Comparison of ENCODE assay signal across 27 cellular contexts in the genomic region with DNA sequence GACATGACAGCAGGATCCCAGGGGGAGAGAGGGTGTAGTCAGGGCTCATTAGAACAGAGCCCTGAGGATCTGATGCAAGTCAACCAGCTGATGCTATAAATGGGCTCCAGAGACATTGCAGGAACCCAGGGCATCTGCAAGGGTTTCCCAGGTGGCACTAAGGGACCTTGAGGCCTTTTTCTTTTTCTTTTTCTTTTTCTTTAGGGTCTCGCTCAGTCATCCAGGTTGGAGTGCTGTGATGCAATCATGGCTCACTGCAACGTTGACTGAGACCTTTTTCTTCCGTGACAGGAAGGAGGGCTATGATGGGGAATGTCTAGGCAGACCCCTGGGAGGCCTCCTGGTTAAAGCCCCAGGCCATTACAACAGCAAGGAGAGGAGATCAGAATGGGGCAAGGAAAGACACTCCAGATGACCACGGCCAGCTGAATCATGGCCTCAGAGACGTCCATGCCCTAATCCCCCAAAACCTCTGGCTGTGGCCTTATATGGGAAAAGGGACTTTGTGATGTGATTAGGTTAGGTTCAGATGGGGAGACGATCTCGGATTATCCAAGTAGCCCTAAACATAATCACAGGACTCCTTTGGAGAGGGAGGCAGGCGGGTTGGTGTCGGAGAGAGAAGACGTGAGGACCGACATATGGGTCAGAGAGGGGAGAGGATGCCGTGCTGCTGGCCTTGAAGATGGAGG. TPM values are rescaled to one million over a fixed set of nuclear protein-coding genes. Genes with fewer than 3 reads are reported as not detected.
DNase-seq lines count a peak whose midpoint lies in the region; ATAC-seq, FAIRE-seq and TF ChIP-seq lines count a peak whose summit lies in the region.
"Had no signal": no experiment of that assay in that cellular context is flagged by ENCODE, and none has a peak within 500 bp of the region (broad histone marks: within the 10 kb centered on the region; RNA-seq: fewer than 3 reads in every experiment).

No MANE protein-coding gene starts in this region.

- no peak for TF ChIP-seq POLR2A in IMR-90 (IDR thresholded peaks at IDR 0.05; ENCODE audit: low read depth, low read length)

- no peaks in the 10 kb centered on the region for H3K9me1 ChIP-seq in IMR-90 (ENCODE audit: insufficient read depth, low read length)

- no peak overlapping the region for H2AFZ ChIP-seq in IMR-90 (replicated peaks; ENCODE audit: low read length, poor library complexity)

- peak overlapping the region in 1 of 2 experiments; percentile 34; a peak in 1 of 4 replicates for H4K8ac ChIP-seq in IMR-90 (ENCODE audit: low read depth in 2 of 2, low read length in 2 of 2)

- FAIRE-seq in pancreas (lab: Jason Lieb, UNC), result no peak
- FAIRE-seq: endothelial cell of umbilical vein, GM12878, islet of Langerhans, TTC549 had no signal

- H3K9me3 ChIP-seq in IMR-90 (ENCODE audit: control insufficient read depth, insufficient read depth, low read length), result no peaks in the 10 kb centered on the region
- no peaks in the 10 kb centered on the region for H3K9me3 ChIP-seq in pancreas
- H3K9me3 ChIP-seq: left lung, ovary, Peyer's patch had no signal

- intact Hi-C loops in IMR-90 (cut with micrococcal nuclease), result no loop called here
- intact Hi-C loops in dendritic cell treated with granulocyte-macrophage colony-stimulating factor and Interleukin-4, amounts not matched to agents 40 ng/mL and 50 ng/mL, for 4 days (cut with micrococcal nuclease), result no loop called here
- intact Hi-C loops in pancreas (cut with DNase I), result loop anchor here in 2 of 3 donors (5.0 kb wide), 1 partner anchor 34 kb away; no protein-coding TSS in a partner anchor

- no CpG with 5 or more reads among the region's 12 CpGs for WGBS in IMR-90 (ENCODE audit: extremely low coverage in 2 of 2, insufficient read length in 1 of 2), 2 experiments
- WGBS in pancreas, 2 donors, result 77 to 78% methylated on average over 12 of the region's 12 CpGs

- POLR2A ChIA-PET in IMR-90 (lab: Charles Lee; ENCODE audit: unreplicated experiment), result no interaction called here

- H3K4me1 Mint-ChIP-seq in T-helper 1 cell treated with Interleukin-12 subunit alpha and Interleukin-12 subunit beta and Interleukin-4 antibody, amounts not matched to agents 30 μg/mL and 1 μg/mL, for 36 hours (ENCODE audit: low read depth), result peaks cover 24% of the 10 kb centered on the region
- H3K4me1 Mint-ChIP-seq in dendritic cell treated with granulocyte-macrophage colony-stimulating factor and Interleukin-4, amounts not matched to agents 40 ng/mL and 50 ng/mL, for 4 days (ENCODE audit: low read depth), result peaks cover 56% of the 10 kb centered on the region
- peaks cover 18% of the 10 kb centered on the region for H3K4me1 Mint-ChIP-seq in osteocyte (ENCODE audit: unreplicated experiment)

- H2AK5ac ChIP-seq in IMR-90 (ENCODE audit: low read depth, low read length), result no peak overlapping the region

- H2BK120ac ChIP-seq in IMR-90 (ENCODE audit: low read depth, low read length), result no peak overlapping the region

- H3K27ac ChIP-seq in IMR-90 (ENCODE audit: insufficient read depth, low read length) (no peak overlapping the region), pancreas (no peak overlapping the region)
- H3K27ac ChIP-seq: left lung, ovary, Peyer's patch had no signal

- H3K36me3 ChIP-seq in IMR-90 (ENCODE audit: control insufficient read depth, insufficient read depth, low read length), result no peaks in the 10 kb centered on the region
- no peaks in the 10 kb centered on the region for H3K36me3 ChIP-seq in pancreas
- H3K36me3 ChIP-seq: left lung, ovary, Peyer's patch had no signal

- H3K9me3 Mint-ChIP-seq in T-helper 1 cell treated with Interleukin-12 subunit alpha and Interleukin-12 subunit beta and Interleukin-4 antibody, amounts not matched to agents 30 μg/mL and 1 μg/mL, for 36 hours, result no peaks in the 10 kb centered on the region
- H3K9me3 Mint-ChIP-seq in dendritic cell treated with granulocyte-macrophage colony-stimulating factor and Interleukin-4, amounts not matched to agents 40 ng/mL and 50 ng/mL, for 4 days, result no peaks in the 10 kb centered on the region
- H3K9me3 Mint-ChIP-seq in osteocyte (ENCODE audit: unreplicated experiment), result no peaks in the 10 kb centered on the region
- H3K9me3 Mint-ChIP-seq: CD8-positive, alpha-beta T cell had no signal

- H3K4ac ChIP-seq in IMR-90 (ENCODE audit: low read depth, low read length), result no peak overlapping the region

- no peaks in the 10 kb centered on the region; a peak in 1 of 4 replicates for H3K79me1 ChIP-seq in IMR-90 (ENCODE audit: low read depth in 1 of 2, low read length in 2 of 2)

- BruUV-seq in IMR-90 (replicated peaks; lab: Mats Ljungman, UMichigan), result no TSS peak

- CTCF ChIA-PET in IMR-90 (lab: Yijun Ruan, JAX), result no interaction called here

- H3K4me3 ChIP-seq in IMR-90 (ENCODE audit: insufficient read depth, low read depth, low read length) (no peak overlapping the region), pancreas (no peak overlapping the region)
- H3K4me3 ChIP-seq: GM12878, left lung, ovary, Peyer's patch, smooth muscle cell had no signal

- H3K4me2 ChIP-seq in IMR-90 (ENCODE audit: low read depth, low read length), result no peak overlapping the region
- H3K4me2 ChIP-seq: smooth muscle cell had no signal

- DNase-seq in T-helper 1 cell (no peak), IMR-90 (no peak), osteocyte (ENCODE audit: extremely low spot score, unreplicated experiment) (no peak), germinal center (ENCODE audit: low spot score) (no peak), pancreas (no peak)
- DNase-seq: 8988T; activated CD4-positive, alpha-beta T cell treated with anti-CD3 and anti-CD28 coated beads for 1 hour; activated naive CD4-positive, alpha-beta T cell; activated T-cell treated with anti-CD3 and anti-CD28 coated beads, Interleukin-2, amount 50 U/mL, for 1 hour; CD8-positive, alpha-beta T cell; left lung; mesendoderm; NCI-H1694; NCI-H526; ovary; Peyer's patch; SHP77 treated with DMSO at 0.1 percent for 48 hours; stimulated activated CD4-positive, alpha-beta T cell treated with anti-CD3 and anti-CD28 coated beads, Interleukin-1b, Interleukin-23, amount 100 ng/mL, for 48 hours; substantia nigra had no signal

- TF ChIP-seq CTCF in IMR-90 (conservative IDR thresholded peaks at IDR 0.05; ENCODE audit: low read depth, low read length) (no peak), osteocyte (IDR thresholded peaks at IDR 0.05) (no peak), pancreas (IDR thresholded peaks at IDR 0.05) (no peak)

- H3K56ac ChIP-seq in IMR-90 (ENCODE audit: extremely low read depth, insufficient read depth, low read length), result no peak overlapping the region

- H2AK9ac ChIP-seq in IMR-90 (replicated peaks; ENCODE audit: low read depth, low read length, poor library complexity), result no peak overlapping the region

- ATAC-seq in IMR-90 (ENCODE audit: low read depth) (no peak), pancreas (no peak), GM18867 (IDR thresholded peaks at IDR 0.05; ENCODE audit: unreplicated experiment) (no peak)
- ATAC-seq: CD8-positive, alpha-beta T cell; GM12878; left lung had no signal

- H3K27ac Mint-ChIP-seq in T-helper 1 cell treated with Interleukin-12 subunit alpha and Interleukin-12 subunit beta and Interleukin-4 antibody, amounts not matched to agents 30 μg/mL and 1 μg/mL, for 36 hours, result peak overlapping the region; percentile 12
- peak overlapping the region; percentile 73 for H3K27ac Mint-ChIP-seq in dendritic cell treated with granulocyte-macrophage colony-stimulating factor and Interleukin-4, amounts not matched to agents 40 ng/mL and 50 ng/mL, for 4 days
- peak overlapping the region; percentile 3 for H3K27ac Mint-ChIP-seq in osteocyte (ENCODE audit: unreplicated experiment)
- H3K27ac Mint-ChIP-seq: CD8-positive, alpha-beta T cell had no signal

- H3K27me3 ChIP-seq in IMR-90 (ENCODE audit: control insufficient read depth, insufficient read depth, low read length) (no peaks in the 10 kb centered on the region), pancreas (no peaks in the 10 kb centered on the region)
- H3K27me3 ChIP-seq: left lung, ovary, Peyer's patch had no signal

- no peak overlapping the region for H3K14ac ChIP-seq in IMR-90 (replicated peaks; ENCODE audit: low read depth, low read length)

- no peak overlapping the region for H3K4me3 Mint-ChIP-seq in T-helper 1 cell treated with Interleukin-12 subunit alpha and Interleukin-12 subunit beta and Interleukin-4 antibody, amounts not matched to agents 30 μg/mL and 1 μg/mL, for 36 hours
- H3K4me3 Mint-ChIP-seq in dendritic cell treated with granulocyte-macrophage colony-stimulating factor and Interleukin-4, amounts not matched to agents 40 ng/mL and 50 ng/mL, for 4 days, result no peak overlapping the region
- no peak overlapping the region for H3K4me3 Mint-ChIP-seq in osteocyte (ENCODE audit: unreplicated experiment)
- H3K4me3 Mint-ChIP-seq: CD8-positive, alpha-beta T cell had no signal

- no peak overlapping the region for H3K9ac ChIP-seq in IMR-90 (ENCODE audit: low read depth, low read length)

- H3K36me3 Mint-ChIP-seq in T-helper 1 cell treated with Interleukin-12 subunit alpha and Interleukin-12 subunit beta and Interleukin-4 antibody, amounts not matched to agents 30 μg/mL and 1 μg/mL, for 36 hours (ENCODE audit: low read depth), result no peaks in the 10 kb centered on the region
- H3K36me3 Mint-ChIP-seq in dendritic cell treated with granulocyte-macrophage colony-stimulating factor and Interleukin-4, amounts not matched to agents 40 ng/mL and 50 ng/mL, for 4 days (ENCODE audit: low read depth), result peaks cover 7% of the 10 kb centered on the region
- no peaks in the 10 kb centered on the region for H3K36me3 Mint-ChIP-seq in osteocyte (ENCODE audit: unreplicated experiment)
- H3K36me3 Mint-ChIP-seq: CD8-positive, alpha-beta T cell had no signal

- TF ChIP-seq RAD21 in IMR-90 (IDR thresholded peaks at IDR 0.05; ENCODE audit: low read length), result no peak

- H4K20me1 ChIP-seq in IMR-90 (ENCODE audit: insufficient read depth, low read length), result no peaks in the 10 kb centered on the region

- no peak overlapping the region for H2BK20ac ChIP-seq in IMR-90 (ENCODE audit: low read depth, low read length)

- dilution Hi-C loops in IMR-90 (cut with HindIII; ENCODE audit: low sequenced_read_pairs, unreplicated experiment), result no loop called here

- in situ Hi-C loops in IMR-90 (cut with MboI; ENCODE audit: low sequenced_read_pairs), result no loop called here

- no peak overlapping the region for H3K18ac ChIP-seq in IMR-90 (ENCODE audit: low read depth, low read length)

- peaks cover 4% of the 10 kb centered on the region for H3K27me3 Mint-ChIP-seq in T-helper 1 cell treated with Interleukin-12 subunit alpha and Interleukin-12 subunit beta and Interleukin-4 antibody, amounts not matched to agents 30 μg/mL and 1 μg/mL, for 36 hours (ENCODE audit: low read depth)
- peaks cover 2% of the 10 kb centered on the region for H3K27me3 Mint-ChIP-seq in dendritic cell treated with granulocyte-macrophage colony-stimulating factor and Interleukin-4, amounts not matched to agents 40 ng/mL and 50 ng/mL, for 4 days
- no peaks in the 10 kb centered on the region for H3K27me3 Mint-ChIP-seq in osteocyte (ENCODE audit: unreplicated experiment)

- H4K91ac ChIP-seq in IMR-90 (ENCODE audit: insufficient read depth, low read depth, low read length), result no peak overlapping the region

- H2BK15ac ChIP-seq in IMR-90 (ENCODE audit: low read depth, low read length), result no peak overlapping the region

- no peak overlapping the region for H3K23ac ChIP-seq in IMR-90 (ENCODE audit: low read depth, low read length)

- no peak overlapping the region for H4K5ac ChIP-seq in IMR-90 (ENCODE audit: low read depth, low read length)

- H3K4me1 ChIP-seq in IMR-90 (ENCODE audit: control insufficient read depth, insufficient read depth, low read length) (peaks cover 5% of the 10 kb centered on the region; the same call in 1 of the 2 replicates), pancreas (peaks cover 0 to 2% (median 0%) of the 10 kb centered on the region in 3 donors)

- H2BK5ac ChIP-seq in IMR-90 (ENCODE audit: low read depth, low read length, poor library complexity, severe bottlenecking), result no peak overlapping the region

RNA-seq across cellular contexts. Expression of gene FCGRT, which starts 4.5 kb away (rescaled TPM):
- total RNA-seq in IMR-90 (2012; rRNA removed) (14.7 and 17.0 TPM in 2 replicates), osteocyte (253 and 278 TPM in 2 replicates), pancreas (100 to 1,000 TPM in 1 of 6 donors, 10 to 100 TPM in 5; 48.4 to 105 (median 66.3) TPM)
- polyA plus RNA-seq in IMR-90 (2012; rRNA removed) (64.8 and 68.7 TPM in 2 replicates), pancreas (10 to 100 TPM; 74.5 to 87.8 TPM)
- 76.9 and 114 TPM in 2 replicates for polyA plus RNA-seq in IMR-90 (2012; cell fraction: cytosol; rRNA removed)
- 118 and 198 TPM in 2 replicates for polyA plus RNA-seq in IMR-90 (2012; cell fraction: nucleus; rRNA removed; ENCODE audit: low replicate concordance)

RNA-seq across cellular contexts. Expression of gene RPS11, which starts 11.7 kb away (rescaled TPM):
- 3,436 and 3,623 TPM in 2 replicates for total RNA-seq in IMR-90 (2012; rRNA removed)
- polyA plus RNA-seq in IMR-90 (2012; rRNA removed), result 5,513 and 6,961 TPM in 2 replicates
- polyA plus RNA-seq in IMR-90 (2012; cell fraction: cytosol; rRNA removed), result 2,872 and 3,119 TPM in 2 replicates
- polyA plus RNA-seq in IMR-90 (2012; cell fraction: nucleus; rRNA removed; ENCODE audit: low replicate concordance), result 985 and 2,521 TPM in 2 replicates
- 1,892 and 1,912 TPM in 2 replicates for total RNA-seq in osteocyte
- total RNA-seq in pancreas, result 1,000 to 10,000 TPM in 4 of 6 donors, 100 to 1,000 TPM in 2; 765 to 1,427 (median 1,126) TPM
- polyA plus RNA-seq in pancreas, result 1,000 to 10,000 TPM; 2,346 to 2,426 TPM

RNA-seq across cellular contexts. Expression of gene RCN3, which starts 19.9 kb away (rescaled TPM):
- total RNA-seq in IMR-90 (2012; rRNA removed), result 102 and 111 TPM in 2 replicates
- 116 and 119 TPM in 2 replicates for polyA plus RNA-seq in IMR-90 (2012; rRNA removed)
- polyA plus RNA-seq in IMR-90 (2012; cell fraction: cytosol; rRNA removed), result 122 and 126 TPM in 2 replicates
- 53.7 and 82.6 TPM in 2 replicates for polyA plus RNA-seq in IMR-90 (2012; cell fraction: nucleus; rRNA removed; ENCODE audit: low replicate concordance)
- total RNA-seq in osteocyte, result 81.3 and 85.0 TPM in 2 replicates
- total RNA-seq in pancreas, result 10 to 100 TPM in 1 of 6 donors, 1 to 10 TPM in 5; 1.6 to 16.5 (median 4.8) TPM
- 10 to 100 TPM; 38.7 to 41.5 TPM for polyA plus RNA-seq in pancreas

RNA-seq across cellular contexts. Expression of gene RPL13A, which starts 20.5 kb away (rescaled TPM):
- 1,477 and 1,924 TPM in 2 replicates for total RNA-seq in IMR-90 (2012; rRNA removed)
- polyA plus RNA-seq in IMR-90 (2012; rRNA removed), result 2,069 and 2,840 TPM in 2 replicates
- 3,282 and 4,112 TPM in 2 replicates for polyA plus RNA-seq in IMR-90 (2012; cell fraction: cytosol; rRNA removed)
- 1,203 and 1,338 TPM in 2 replicates for polyA plus RNA-seq in IMR-90 (2012; cell fraction: nucleus; rRNA removed; ENCODE audit: low replicate concordance)
- total RNA-seq in osteocyte, result 2,592 and 2,617 TPM in 2 replicates
- 1,000 to 10,000 TPM; 1,459 to 2,866 (median 2,217) TPM for total RNA-seq in pancreas
- polyA plus RNA-seq in pancreas, result 1,000 to 10,000 TPM; 1,585 to 1,842 TPM

RNA-seq across cellular contexts. Expression of gene FLT3LG, which starts 33.9 kb away (rescaled TPM):
- total RNA-seq in IMR-90 (2012; rRNA removed) (0.56 and 0.90 TPM in 2 replicates), osteocyte (10.8 and 11.3 TPM in 2 replicates), pancreas (1 to 10 TPM in 5 of 6 donors, under 1 TPM in 1; 0.79 to 3.7 (median 1.8) TPM)
- polyA plus RNA-seq in IMR-90 (2012; rRNA removed) (8.3 and 10.2 TPM in 2 replicates), pancreas (1 to 10 TPM; 7.1 to 8.4 TPM)
- 10.8 and 12.0 TPM in 2 replicates for polyA plus RNA-seq in IMR-90 (2012; cell fraction: cytosol; rRNA removed)
- polyA plus RNA-seq in IMR-90 (2012; cell fraction: nucleus; rRNA removed; ENCODE audit: low replicate concordance), result 11.4 and 22.4 TPM in 2 replicates

Comparison
In these comparisons a context has a peak if more than half of its experiments do, and no peak if none do; other contexts are left out.
1. H3K27ac Mint-ChIP-seq: peak in every context shown above with its lines; median percentile 73 in dendritic cell treated with granulocyte-macrophage colony-stimulating factor and Interleukin-4, amounts not matched to agents 40 ng/mL and 50 ng/mL, for 4 days; 12 in T-helper 1 cell treated with Interleukin-12 subunit alpha and Interleukin-12 subunit beta and Interleukin-4 antibody, amounts not matched to agents 30 μg/mL and 1 μg/mL, for 36 hours; 3 in osteocyte.
2. intact Hi-C loops: an anchor here in pancreas (5.0 kb wide); none called in IMR-90 and dendritic cell treated with granulocyte-macrophage colony-stimulating factor and Interleukin-4, amounts not matched to agents 40 ng/mL and 50 ng/mL, for 4 days.